In genomic region chr2:11157731-11158130, GRCh38 we compare ENCODE assay signal across 27 cellular contexts.
"Had no signal": no experiment of that assay in that cellular context is flagged by ENCODE, and none has a peak within 500 bp of the region (broad histone marks: within the 10 kb centered on the region; RNA-seq: fewer than 3 reads in every experiment).

No MANE protein-coding gene starts in this region.

- H3K27me3 Mint-ChIP-seq: activated naive CD8-positive, alpha-beta T cell treated with anti-CD3 and anti-CD28 coated beads, Interleukin-2, amount 10 ng/mL, durations not matched to agents 7 days and 5 days; dendritic cell treated with granulocyte-macrophage colony-stimulating factor and Interleukin-4, amounts not matched to agents 40 ng/mL and 50 ng/mL, for 4 days; naive thymus-derived CD8-positive, alpha-beta T cell; stimulated activated memory B cell treated with anti-CD40 and anti-IgM and Interleukin-4, amounts not matched to agents 10 μg/mL and 1 μg/mL and 100 μg/mL, for 72 hours; stimulated activated naive CD8-positive, alpha-beta T cell treated with anti-CD3 and anti-CD28 coated beads, Interleukin-15, amount 100 ng/mL, for 72 hours had no signal

- ATAC-seq: heart right ventricle; naive thymus-derived CD8-positive, alpha-beta T cell; psoas muscle; stimulated activated memory B cell treated with anti-CD40 and anti-IgM and Interleukin-4, amounts not matched to agents 10 μg/mL and 1 μg/mL and 100 μg/mL, for 72 hours; stimulated activated naive CD8-positive, alpha-beta T cell treated with anti-CD3 and anti-CD28 coated beads, Interleukin-15, amount 100 ng/mL, for 72 hours had no signal

- H3K9me3 ChIP-seq: ascending aorta, esophagus squamous epithelium, heart right ventricle, ovary, psoas muscle, thyroid gland, upper lobe of left lung, vagina had no signal

- H3K4me3 ChIP-seq: ascending aorta, esophagus squamous epithelium, heart right ventricle, ovary, psoas muscle, smooth muscle cell, thyroid gland, upper lobe of left lung, vagina had no signal

- H3K36me3 Mint-ChIP-seq: activated naive CD8-positive, alpha-beta T cell treated with anti-CD3 and anti-CD28 coated beads, Interleukin-2, amount 10 ng/mL, durations not matched to agents 7 days and 5 days; mesothelial cell of epicardium had no signal

- H3K4me3 Mint-ChIP-seq: activated naive CD8-positive, alpha-beta T cell treated with anti-CD3 and anti-CD28 coated beads, Interleukin-2, amount 10 ng/mL, durations not matched to agents 7 days and 5 days; dendritic cell treated with granulocyte-macrophage colony-stimulating factor and Interleukin-4, amounts not matched to agents 40 ng/mL and 50 ng/mL, for 4 days; mesothelial cell of epicardium; stimulated activated memory B cell treated with anti-CD40 and anti-IgM and Interleukin-4, amounts not matched to agents 10 μg/mL and 1 μg/mL and 100 μg/mL, for 72 hours; stimulated activated naive CD8-positive, alpha-beta T cell treated with anti-CD3 and anti-CD28 coated beads, Interleukin-15, amount 100 ng/mL, for 72 hours had no signal

- H3K4me2 ChIP-seq: smooth muscle cell had no signal

- H3K9me3 Mint-ChIP-seq: activated CD4-positive, alpha-beta memory T cell treated with anti-CD3 and anti-CD28 coated beads, Interleukin-2, amount 10 ng/mL, durations not matched to agents 7 days and 5 days; activated naive CD8-positive, alpha-beta T cell treated with anti-CD3 and anti-CD28 coated beads, Interleukin-2, amount 10 ng/mL, durations not matched to agents 7 days and 5 days; activated T-helper 2 cell treated with anti-CD3 and anti-CD28 coated beads, Interferon-gamma antibody, Interleukin-2, Interleukin-4, amounts not matched to agents 10 μg/mL and 5 μg/mL and 100 μg/mL, durations not matched to agents 14 hours and 24 hours and 36 hours; dendritic cell treated with granulocyte-macrophage colony-stimulating factor and Interleukin-4, amounts not matched to agents 40 ng/mL and 50 ng/mL, for 4 days; mesothelial cell of epicardium; naive thymus-derived CD8-positive, alpha-beta T cell; stimulated activated memory B cell treated with anti-CD40 and anti-IgM and Interleukin-4, amounts not matched to agents 10 μg/mL and 1 μg/mL and 100 μg/mL, for 72 hours; stimulated activated naive CD8-positive, alpha-beta T cell treated with anti-CD3 and anti-CD28 coated beads, Interleukin-15, amount 100 ng/mL, for 72 hours had no signal

- DNase-seq: activated CD4-positive, alpha-beta memory T cell treated with anti-CD3 and anti-CD28 coated beads, Interleukin-2, amount 10 ng/mL, durations not matched to agents 7 days and 5 days; activated CD4-positive, alpha-beta T cell treated with anti-CD3 and anti-CD28 coated beads for 48 hours; activated naive CD4-positive, alpha-beta T cell treated with Interleukin-2 at 50 U/mL for 16 hours; activated naive CD8-positive, alpha-beta T cell treated with anti-CD3 and anti-CD28 coated beads, Interleukin-2, amount 10 ng/mL, durations not matched to agents 7 days and 5 days; activated T-cell treated with anti-CD3 and anti-CD28 coated beads, Interleukin-2, amount 50 U/mL, for 48 hours; caudate nucleus; esophagus squamous epithelium; foreskin melanocyte; heart right ventricle; naive thymus-derived CD8-positive, alpha-beta T cell; ovary; psoas muscle; stimulated activated CD4-positive, alpha-beta T cell treated with anti-CD3 and anti-CD28 coated beads, Interleukin-1b, Interleukin-23, amount 100 ng/mL, for 48 hours; stimulated activated CD4-positive, alpha-beta T cell treated with anti-CD3 and anti-CD28 coated beads, Interleukin-4, amount 100 ng/mL, for 4 hours; stimulated activated CD8-positive, alpha-beta memory T cell treated with anti-CD3 and anti-CD28 coated beads, Interleukin-4, amount 100 ng/mL, for 48 hours; stimulated activated naive CD8-positive, alpha-beta T cell treated with anti-CD3 and anti-CD28 coated beads, Interleukin-15, amount 100 ng/mL, for 72 hours; thyroid gland; upper lobe of left lung had no signal

- H3K36me3 ChIP-seq: ovary, thyroid gland, vagina had no signal

- H3K27ac ChIP-seq: ascending aorta, epithelial cell of prostate, esophagus squamous epithelium, heart right ventricle, ovary, psoas muscle, thyroid gland, upper lobe of left lung, vagina, VCaP had no signal

- H3K27ac Mint-ChIP-seq: activated CD4-positive, alpha-beta memory T cell treated with anti-CD3 and anti-CD28 coated beads, Interleukin-2, amount 10 ng/mL, durations not matched to agents 7 days and 5 days; activated naive CD8-positive, alpha-beta T cell treated with anti-CD3 and anti-CD28 coated beads, Interleukin-2, amount 10 ng/mL, durations not matched to agents 7 days and 5 days; activated T-helper 2 cell treated with anti-CD3 and anti-CD28 coated beads, Interferon-gamma antibody, Interleukin-2, Interleukin-4, amounts not matched to agents 10 μg/mL and 5 μg/mL and 100 μg/mL, durations not matched to agents 14 hours and 24 hours and 36 hours; mesothelial cell of epicardium; stimulated activated memory B cell treated with anti-CD40 and anti-IgM and Interleukin-4, amounts not matched to agents 10 μg/mL and 1 μg/mL and 100 μg/mL, for 72 hours had no signal

- H3K27me3 ChIP-seq: ascending aorta, esophagus squamous epithelium, heart right ventricle, ovary, thyroid gland, upper lobe of left lung, vagina had no signal
